ENCODE assay signal across 24 cellular contexts in the genomic region with DNA sequence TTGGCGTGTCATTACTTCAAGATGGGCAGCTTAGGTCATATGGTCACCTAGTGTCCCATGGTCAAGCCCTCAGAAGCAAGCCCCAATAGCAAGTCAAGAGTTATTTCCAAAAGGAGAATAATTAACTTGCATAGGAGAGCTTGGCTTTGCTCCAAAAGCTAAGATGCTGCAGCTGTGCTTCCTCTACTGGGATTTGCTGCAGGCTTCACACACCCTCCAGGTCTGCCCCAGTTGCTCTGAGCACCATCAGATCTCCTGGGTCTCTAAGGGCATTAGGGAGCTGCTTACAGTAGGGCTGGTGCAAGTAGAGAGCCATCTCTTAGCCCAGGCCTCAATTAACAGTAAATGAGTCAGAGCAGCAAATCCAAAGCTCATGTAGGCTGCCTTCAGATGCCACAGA. TPM values are rescaled to one million over a fixed set of nuclear protein-coding genes. Genes with fewer than 3 reads are reported as not detected.
DNase-seq lines count a peak whose midpoint lies in the region; ATAC-seq and TF ChIP-seq lines count a peak whose summit lies in the region.
"Had no signal": no experiment of that assay in that cellular context is flagged by ENCODE, and none has a peak within 500 bp of the region (broad histone marks: within the 10 kb centered on the region; RNA-seq: fewer than 3 reads in every experiment).

No MANE protein-coding gene starts in this region.

- H3K27ac ChIP-seq in SJCRH30 (no peak overlapping the region), colonic mucosa (no peak overlapping the region)
- H3K27ac ChIP-seq: adrenal gland, breast epithelium, epithelial cell of prostate, gastrocnemius medialis, VCaP had no signal

- no peak overlapping the region for H3K4me3 ChIP-seq in SJCRH30
- H3K4me3 ChIP-seq in colonic mucosa: no peak overlapping the region
- H3K4me3 ChIP-seq: adrenal gland, breast epithelium, gastrocnemius medialis had no signal

- intact Hi-C loops in colonic mucosa (cut with DNase I): no loop called here

- H3K4me1 ChIP-seq in SJCRH30: peaks cover 38% of the 10 kb centered on the region
- H3K4me1 ChIP-seq in colonic mucosa: no peaks in the 10 kb centered on the region
- H3K4me1 ChIP-seq: breast epithelium, Caco-2 had no signal

- H3K9me3 ChIP-seq in SJCRH30 (replicated peaks) (no peaks in the 10 kb centered on the region; the same call in 1 of the 2 replicates), colonic mucosa (no peaks in the 10 kb centered on the region)
- H3K9me3 ChIP-seq: adrenal gland, breast epithelium, Caco-2, gastrocnemius medialis had no signal

- H3K9ac ChIP-seq in colonic mucosa (ENCODE audit: low read depth in 2 of 2, low read length in 2 of 2): no peak overlapping the region

- peak; percentile 9 for DNase-seq in COLO668 (lab: John Stamatoyannopoulos, UW; ENCODE audit: unreplicated experiment)
- DNase-seq in LHCN-M2 (ENCODE audit: low read depth): peak; percentile 57
- peak; percentile 72 to 79 for DNase-seq in SJCRH30
- peak; percentile 21 for DNase-seq in kidney tubule cell (ENCODE audit: low spot score)
- DNase-seq in activated naive CD4-positive, alpha-beta T cell (lab: John Stamatoyannopoulos, UW): no peak
- no peak for DNase-seq in CD1c-positive myeloid dendritic cell (ENCODE audit: extremely low spot score)
- DNase-seq in colonic mucosa: no peak
- DNase-seq: activated CD8-positive, alpha-beta memory T cell treated with anti-CD3 and anti-CD28 coated beads, Interleukin-2, amount 50 U/mL, for 48 hours; activated effector memory CD4-positive, alpha-beta T cell treated with anti-CD3 and anti-CD28 coated beads, Interleukin-2, amount 50 U/mL, for 16 hours; adrenal gland; AML-193; Caco-2; gastrocnemius medialis; MV-4-11; naive thymus-derived CD4-positive, alpha-beta T cell; NCI-H2029 treated with DMSO at 0.1 percent for 48 hours; NCI-H748 treated with DMSO at 0.1 percent for 48 hours; PC-3; right cardiac atrium; T-helper 2 cell had no signal

- no peak for TF ChIP-seq POLR2A in GM18505 (IDR thresholded peaks at IDR 0.05; ENCODE audit: borderline replicate concordance, extremely low read depth, insufficient read depth, insufficient read length)

- H3K36me3 ChIP-seq in SJCRH30 (peaks cover 52% of the 10 kb centered on the region), colonic mucosa (no peaks in the 10 kb centered on the region)

- ATAC-seq in GM18505 (IDR thresholded peaks at IDR 0.05; ENCODE audit: unreplicated experiment): no peak
- ATAC-seq: naive thymus-derived CD4-positive, alpha-beta T cell had no signal

- no peak for TF ChIP-seq CTCF in colonic mucosa (IDR thresholded peaks at IDR 0.05)

- H3K27me3 ChIP-seq in SJCRH30: no peaks in the 10 kb centered on the region
- H3K27me3 ChIP-seq in colonic mucosa: no peaks in the 10 kb centered on the region
- H3K27me3 ChIP-seq: adrenal gland, breast epithelium, gastrocnemius medialis had no signal

RNA-seq across cellular contexts. Expression of gene THUMPD2, which starts 46.6 kb away (rescaled TPM):
- total RNA-seq in LHCN-M2 (2014; rRNA removed) (10.5 and 14.0 TPM in 2 replicates), colonic mucosa (1 to 10 TPM; 8.0 to 8.3 TPM)
- 5.6 TPM for polyA plus RNA-seq in LHCN-M2 (2012)
- total RNA-seq in SJCRH30 (2014; rRNA removed; shearing (Covaris generic)): 21.0 and 24.9 TPM in 2 replicates

Comparison
In these comparisons a context has a peak if more than half of its experiments do, and no peak if none do; other contexts are left out.
1. DNase-seq: peak in COLO668 (single experiment), LHCN-M2 (single experiment), SJCRH30 (2 of 2) and kidney tubule cell (single experiment); none in activated naive CD4-positive, alpha-beta T cell (0 of 4), CD1c-positive myeloid dendritic cell (single experiment) and colonic mucosa (single experiment).